25 cellular contexts compared by ENCODE assay signal in the genomic region with DNA sequence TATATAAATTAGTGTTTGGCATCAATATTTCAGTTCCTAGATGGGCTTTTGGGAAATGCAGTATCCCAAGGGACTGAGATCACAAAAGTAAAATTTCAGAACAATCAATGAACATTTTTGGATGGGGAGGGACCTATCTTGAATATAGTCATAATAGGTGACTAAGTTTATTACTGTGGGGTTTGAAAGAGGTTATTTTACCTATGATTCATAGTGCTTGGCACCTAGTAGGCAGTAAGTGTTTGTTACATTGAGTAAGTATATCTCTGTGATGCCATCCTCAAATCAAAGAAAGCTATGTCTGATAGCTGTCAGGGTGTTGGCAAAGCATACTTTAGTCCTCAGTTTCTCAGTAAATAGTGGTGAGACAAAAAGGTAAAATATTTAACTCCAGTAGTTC. TPM values are rescaled to one million over a fixed set of nuclear protein-coding genes. Genes with fewer than 3 reads are reported as not detected.
DNase-seq lines count a peak whose midpoint lies in the region; ATAC-seq and TF ChIP-seq lines count a peak whose summit lies in the region.
"Had no signal": no experiment of that assay in that cellular context is flagged by ENCODE, and none has a peak within 500 bp of the region (broad histone marks: within the 10 kb centered on the region; RNA-seq: fewer than 3 reads in every experiment).

No MANE protein-coding gene starts in this region.

- intact Hi-C loops in gastrocnemius medialis (cut with DNase I; ENCODE audit: low total_unique reads): no loop called here

- H3K27ac ChIP-seq in gastrocnemius medialis: peak overlapping the region in 1 of 4 donors; percentile 3
- H3K27ac ChIP-seq: body of pancreas, left ventricle myocardium inferior, thoracic aorta had no signal

- H3K4me3 ChIP-seq in fibroblast of the aortic adventitia (ENCODE audit: low read depth, low read length): no peak overlapping the region
- no peak overlapping the region for H3K4me3 ChIP-seq in gastrocnemius medialis
- H3K4me3 ChIP-seq: body of pancreas, left ventricle myocardium inferior, thoracic aorta had no signal

- peak; percentile 22 to 77 for ATAC-seq in activated naive CD4-positive, alpha-beta T cell treated with anti-CD3 and anti-CD28 coated beads, Interleukin-2, amount 50 U/mL, for 72 hours
- ATAC-seq in gastrocnemius medialis: peak; percentile 52 to 66
- no peak for ATAC-seq in GM21717 (IDR thresholded peaks at IDR 0.05; ENCODE audit: unreplicated experiment)
- ATAC-seq: effector memory CD8-positive, alpha-beta T cell; stimulated activated naive B cell treated with anti-CD40 and anti-IgM and Interleukin-4, amounts not matched to agents 10 μg/mL and 1 μg/mL and 100 μg/mL, for 72 hours had no signal

- H3K27me3 Mint-ChIP-seq in progenitor cell of endocrine pancreas: no peaks in the 10 kb centered on the region
- H3K27me3 Mint-ChIP-seq: effector memory CD8-positive, alpha-beta T cell; stimulated activated naive B cell treated with anti-CD40 and anti-IgM and Interleukin-4, amounts not matched to agents 10 μg/mL and 1 μg/mL and 100 μg/mL, for 72 hours had no signal

- no peak overlapping the region for H3K27ac Mint-ChIP-seq in activated naive CD4-positive, alpha-beta T cell treated with anti-CD3 and anti-CD28 coated beads, Interleukin-2, amount 50 U/mL, for 72 hours
- H3K27ac Mint-ChIP-seq in progenitor cell of endocrine pancreas: no peak overlapping the region
- H3K27ac Mint-ChIP-seq: effector memory CD8-positive, alpha-beta T cell had no signal

- no peaks in the 10 kb centered on the region for H3K9me3 Mint-ChIP-seq in activated naive CD4-positive, alpha-beta T cell treated with anti-CD3 and anti-CD28 coated beads, Interleukin-2, amount 50 U/mL, for 72 hours
- H3K9me3 Mint-ChIP-seq in progenitor cell of endocrine pancreas (ENCODE audit: low read depth): no peaks in the 10 kb centered on the region
- H3K9me3 Mint-ChIP-seq: effector memory CD8-positive, alpha-beta T cell; neural crest cell; stimulated activated naive B cell treated with anti-CD40 and anti-IgM and Interleukin-4, amounts not matched to agents 10 μg/mL and 1 μg/mL and 100 μg/mL, for 72 hours had no signal

- TF ChIP-seq POLR2A in gastrocnemius medialis (IDR thresholded peaks at IDR 0.05): no peak

- no peaks in the 10 kb centered on the region for H3K36me3 Mint-ChIP-seq in activated naive CD4-positive, alpha-beta T cell treated with anti-CD3 and anti-CD28 coated beads, Interleukin-2, amount 50 U/mL, for 72 hours
- peaks cover 20% of the 10 kb centered on the region for H3K36me3 Mint-ChIP-seq in progenitor cell of endocrine pancreas (ENCODE audit: insufficient read depth)

- in situ Hi-C loops in gastrocnemius medialis (cut with MboI; ENCODE audit: low sequenced_read_pairs in 4 of 4): no loop called here

- no peaks in the 10 kb centered on the region for H3K4me1 ChIP-seq in gastrocnemius medialis
- H3K4me1 ChIP-seq: left ventricle myocardium inferior had no signal

- peaks cover 0 to 19% of the 10 kb centered on the region in 2 donors for H3K36me3 ChIP-seq in gastrocnemius medialis

- TF ChIP-seq CTCF in fibroblast of the aortic adventitia (IDR thresholded peaks at IDR 0.05; ENCODE audit: insufficient read depth, low read length): no peak
- TF ChIP-seq CTCF in gastrocnemius medialis (IDR thresholded peaks at IDR 0.05 in 4 of 5, conservative IDR thresholded peaks at IDR 0.05 in 1 of 5): no peak
- TF ChIP-seq CTCF in progenitor cell of endocrine pancreas (IDR thresholded peaks at IDR 0.05; ENCODE audit: unreplicated experiment): no peak

- no peaks in the 10 kb centered on the region for H3K9me3 ChIP-seq in gastrocnemius medialis
- H3K9me3 ChIP-seq: body of pancreas, left ventricle myocardium inferior, thoracic aorta had no signal

- H3K4me3 Mint-ChIP-seq in progenitor cell of endocrine pancreas (ENCODE audit: low read depth): no peak overlapping the region
- H3K4me3 Mint-ChIP-seq: effector memory CD8-positive, alpha-beta T cell; neural crest cell; stimulated activated naive B cell treated with anti-CD40 and anti-IgM and Interleukin-4, amounts not matched to agents 10 μg/mL and 1 μg/mL and 100 μg/mL, for 72 hours had no signal

- DNase-seq in activated naive CD4-positive, alpha-beta T cell treated with anti-CD3 and anti-CD28 coated beads, Interleukin-2, amount 50 U/mL, for 72 hours (ENCODE audit: low spot score in 2 of 2): no peak
- DNase-seq in activated naive CD4-positive, alpha-beta T cell treated with Interleukin-2 at 50 U/mL for 16 hours: no peak
- peak; percentile 33 for DNase-seq in SW480 (ENCODE audit: low spot score)
- DNase-seq in fibroblast of the aortic adventitia (ENCODE audit: low read depth): peak; percentile 11
- DNase-seq in gastrocnemius medialis: no peak
- DNase-seq in DMS114 treated with DMSO at 0.1 percent for 48 hours (lab: John Stamatoyannopoulos, UW; ENCODE audit: unreplicated experiment): no peak
- DNase-seq in progenitor cell of endocrine pancreas (ENCODE audit: low spot score, unreplicated experiment): no peak
- DNase-seq: activated CD4-positive, CD25-positive, alpha-beta regulatory T cell; activated CD8-positive, alpha-beta memory T cell treated with anti-CD3 and anti-CD28 coated beads for 24 hours; body of pancreas; C1 segment of cervical spinal cord; Calu3; effector memory CD8-positive, alpha-beta T cell; EL; head of caudate nucleus; left ventricle myocardium inferior; NCI-H1105 treated with DMSO at 0.1 percent for 48 hours; NCI-H524; small intestine; stimulated activated CD4-positive, alpha-beta T cell treated with anti-CD3 and anti-CD28 coated beads, Interleukin-2, amount 100 ng/mL, for 24 hours; stimulated activated naive B cell treated with anti-CD40 and anti-IgM and Interleukin-4, amounts not matched to agents 10 μg/mL and 1 μg/mL and 100 μg/mL, for 72 hours; T1000 had no signal

- H3K27me3 ChIP-seq in gastrocnemius medialis: no peaks in the 10 kb centered on the region
- H3K27me3 ChIP-seq: body of pancreas had no signal

- peaks cover 7% of the 10 kb centered on the region for H3K4me1 Mint-ChIP-seq in progenitor cell of endocrine pancreas (ENCODE audit: low read depth)
- H3K4me1 Mint-ChIP-seq: neural crest cell had no signal

RNA-seq across cellular contexts. Expression of gene ZNF207, which starts 36.9 kb away (rescaled TPM):
- 100 to 1,000 TPM; 255 to 256 TPM for total RNA-seq in activated naive CD4-positive, alpha-beta T cell treated with anti-CD3 and anti-CD28 coated beads, Interleukin-2, amount 50 U/mL, for 72 hours
- 92.6 and 202 TPM in 2 replicates for total RNA-seq in fibroblast of the aortic adventitia (ENCODE audit: low replicate concordance)
- 100 to 1,000 TPM in 1 of 4 donors, 10 to 100 TPM in 3; 51.4 to 126 (median 82.4) TPM for total RNA-seq in gastrocnemius medialis
- total RNA-seq in progenitor cell of endocrine pancreas: 226 and 240 TPM in 2 replicates

RNA-seq across cellular contexts. Expression of gene C17orf75, which starts 44.9 kb away (rescaled TPM):
- 10 to 100 TPM; 10.8 to 24.5 TPM for total RNA-seq in activated naive CD4-positive, alpha-beta T cell treated with anti-CD3 and anti-CD28 coated beads, Interleukin-2, amount 50 U/mL, for 72 hours
- total RNA-seq in fibroblast of the aortic adventitia (ENCODE audit: low replicate concordance): 18.0 and 19.2 TPM in 2 replicates
- 1 to 10 TPM; 4.1 to 8.9 (median 7.7) TPM for total RNA-seq in gastrocnemius medialis
- 39.1 TPM in 2 replicates for total RNA-seq in progenitor cell of endocrine pancreas

RNA-seq across cellular contexts. Expression of gene PSMD11, which starts 57.5 kb away (rescaled TPM):
- 100 to 1,000 TPM; 119 to 162 TPM for total RNA-seq in activated naive CD4-positive, alpha-beta T cell treated with anti-CD3 and anti-CD28 coated beads, Interleukin-2, amount 50 U/mL, for 72 hours
- total RNA-seq in fibroblast of the aortic adventitia (ENCODE audit: low replicate concordance) (74.2 and 78.2 TPM in 2 replicates), gastrocnemius medialis (100 to 1,000 TPM in 3 of 4 donors, 10 to 100 TPM in 1; 81.7 to 215 (median 191) TPM), progenitor cell of endocrine pancreas (110 and 113 TPM in 2 replicates)

Comparison
In these comparisons a context has a peak if more than half of its experiments do, and no peak if none do; other contexts are left out.
1. DNase-seq: peak in SW480 (single experiment) and fibroblast of the aortic adventitia (single experiment); none in activated naive CD4-positive, alpha-beta T cell treated with anti-CD3 and anti-CD28 coated beads, Interleukin-2, amount 50 U/mL, for 72 hours (0 of 2), activated naive CD4-positive, alpha-beta T cell treated with Interleukin-2 at 50 U/mL for 16 hours (single experiment), gastrocnemius medialis (0 of 2), DMS114 treated with DMSO at 0.1 percent for 48 hours (single experiment) and progenitor cell of endocrine pancreas (single experiment).